1 cellular context compared by ENCODE assay signal in the genomic region with DNA sequence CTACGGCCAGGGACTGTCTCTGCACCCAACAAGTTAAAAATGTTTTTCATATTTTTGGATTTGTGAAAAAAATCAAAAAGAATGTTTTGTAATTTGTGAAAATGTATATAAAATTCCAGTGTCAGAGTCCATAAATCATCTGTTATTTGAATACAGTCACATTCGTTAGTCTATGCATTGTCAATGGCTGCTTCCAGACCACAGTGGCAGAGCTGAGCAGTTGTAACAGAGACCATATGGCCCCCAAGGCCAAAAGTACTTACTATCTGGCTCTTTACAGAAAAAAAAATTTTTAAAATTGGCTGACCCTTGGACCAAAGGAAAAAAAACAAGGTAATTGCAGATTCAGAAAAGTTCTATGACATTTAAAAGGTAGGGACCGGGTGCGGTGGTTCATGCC.
TF ChIP-seq lines count a peak whose summit lies in the region.

No MANE protein-coding gene starts in this region.

TF ChIP-seq in SK-N-SH, 30 proteins besides CTCF, POLR2A, EP300 and RAD21 (continued from another document):
- TF ChIP-seq, protein P1, sequence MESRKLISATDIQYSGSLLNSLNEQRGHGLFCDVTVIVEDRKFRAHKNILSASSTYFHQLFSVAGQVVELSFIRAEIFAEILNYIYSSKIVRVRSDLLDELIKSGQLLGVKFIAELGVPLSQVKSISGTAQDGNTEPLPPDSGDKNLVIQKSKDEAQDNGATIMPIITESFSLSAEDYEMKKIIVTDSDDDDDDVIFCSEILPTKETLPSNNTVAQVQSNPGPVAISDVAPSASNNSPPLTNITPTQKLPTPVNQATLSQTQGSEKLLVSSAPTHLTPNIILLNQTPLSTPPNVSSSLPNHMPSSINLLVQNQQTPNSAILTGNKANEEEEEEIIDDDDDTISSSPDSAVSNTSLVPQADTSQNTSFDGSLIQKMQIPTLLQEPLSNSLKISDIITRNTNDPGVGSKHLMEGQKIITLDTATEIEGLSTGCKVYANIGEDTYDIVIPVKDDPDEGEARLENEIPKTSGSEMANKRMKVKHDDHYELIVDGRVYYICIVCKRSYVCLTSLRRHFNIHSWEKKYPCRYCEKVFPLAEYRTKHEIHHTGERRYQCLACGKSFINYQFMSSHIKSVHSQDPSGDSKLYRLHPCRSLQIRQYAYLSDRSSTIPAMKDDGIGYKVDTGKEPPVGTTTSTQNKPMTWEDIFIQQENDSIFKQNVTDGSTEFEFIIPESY (IDR thresholded peaks at IDR 0.05; ENCODE audit: borderline replicate concordance, low read depth) = no peak
- TF ChIP-seq MEF2A (IDR thresholded peaks at IDR 0.05; ENCODE audit: borderline replicate concordance, low read depth) = no peak
- TF ChIP-seq POLR2AphosphoS5 (IDR thresholded peaks at IDR 0.05; ENCODE audit: low read depth, low read length) = no peak
